In genomic region chr5:143066556-143067281, GRCh38 we compare ENCODE assay signal across 9 cellular contexts.
DNase-seq lines count a peak whose midpoint lies in the region; ATAC-seq and TF ChIP-seq lines count a peak whose summit lies in the region.
"Had no signal": no experiment of that assay in that cellular context is flagged by ENCODE, and none has a peak within 500 bp of the region (broad histone marks: within the 10 kb centered on the region; RNA-seq: fewer than 3 reads in every experiment).

No MANE protein-coding gene starts in this region.

- H3K27ac Mint-ChIP-seq in CD4-positive, alpha-beta T cell: no peak overlapping the region

- no peak overlapping the region for H2AFZ ChIP-seq in DND-41 (ENCODE audit: low read depth, low read length)

- H3K4me1 Mint-ChIP-seq in CD4-positive, alpha-beta T cell (ENCODE audit: low read depth): no peaks in the 10 kb centered on the region

- no peaks in the 10 kb centered on the region for H4K20me1 ChIP-seq in DND-41 (ENCODE audit: insufficient read depth, low read length)

- H3K9ac ChIP-seq in DND-41 (ENCODE audit: low read depth, low read length): no peak overlapping the region

- POLR2A ChIA-PET in CD4-positive, alpha-beta T cell (lab: Charles Lee): no interaction called here

- H3K4me3 ChIP-seq in DND-41 (ENCODE audit: low read depth in 1 of 2, low read length in 2 of 2): no peak overlapping the region
- no peak overlapping the region for H3K4me3 ChIP-seq in HL-60 (replicated peaks; ENCODE audit: insufficient read depth, low read length)
- H3K4me3 ChIP-seq: adrenal gland had no signal

- no peak for TF ChIP-seq CTCF in DND-41 (IDR thresholded peaks at IDR 0.05; ENCODE audit: borderline replicate concordance, extremely low read depth, low read length, poor library complexity, severe bottlenecking)
- TF ChIP-seq CTCF in HL-60 (IDR thresholded peaks at IDR 0.05; ENCODE audit: insufficient read depth, low read length): no peak
- no peak for TF ChIP-seq CTCF in CD4-positive, alpha-beta T cell (IDR thresholded peaks at IDR 0.05)

- no peaks in the 10 kb centered on the region for H3K27me3 ChIP-seq in DND-41 (ENCODE audit: insufficient read depth, low read length, poor library complexity)
- no peaks in the 10 kb centered on the region for H3K27me3 ChIP-seq in HL-60 (ENCODE audit: insufficient read depth, poor library complexity, severe bottlenecking)
- no peaks in the 10 kb centered on the region for H3K27me3 ChIP-seq in CD4-positive, alpha-beta T cell (ENCODE audit: control insufficient read depth, insufficient read depth, low read length)
- H3K27me3 ChIP-seq: adrenal gland had no signal

- DNase-seq in DND-41: peak; percentile 39
- DNase-seq in HL-60 (ENCODE audit: low read depth in 1 of 2, low spot score in 1 of 2): peak; percentile 48 to 62
- peak; percentile 71 for DNase-seq in cerebellar cortex (ENCODE audit: low spot score)
- DNase-seq in stimulated activated CD4-positive, alpha-beta T cell treated with anti-CD3 and anti-CD28 coated beads, Interleukin-4, amount 100 ng/mL, for 48 hours (ENCODE audit: low read depth in 2 of 2): peak; percentile 16 to 32
- DNase-seq in AG08396 (ENCODE audit: low spot score): no peak
- DNase-seq in CD4-positive, alpha-beta T cell: no peak
- DNase-seq in NK-92 treated with Interleukin-12 subunit alpha and Interleukin-12 subunit beta, amount 100 ng/mL, for 24 hours (lab: John Stamatoyannopoulos, UW): no peak

- peaks cover 4% of the 10 kb centered on the region; the same call in 1 of the 2 replicates for H3K36me3 ChIP-seq in DND-41 (ENCODE audit: insufficient read depth, low read length)
- H3K36me3 ChIP-seq: adrenal gland had no signal

- H3K79me2 ChIP-seq in DND-41 (ENCODE audit: insufficient read depth, low read length): no peaks in the 10 kb centered on the region

- intact Hi-C loops in CD4-positive, alpha-beta T cell (cut with DNase I, micrococcal nuclease): no loop called here

- H3K9me3 Mint-ChIP-seq in CD4-positive, alpha-beta T cell: peaks cover 2% of the 10 kb centered on the region

- CTCF ChIA-PET in CD4-positive, alpha-beta T cell (lab: Charles Lee): interaction anchor here (0.6 to 1.4 kb wide), 2 partner anchors 30 to 64 kb away, joined by 3 to 4 read pairs; no protein-coding TSS in a partner anchor

- no peaks in the 10 kb centered on the region for H3K9me3 ChIP-seq in DND-41 (ENCODE audit: insufficient read depth, low read length, severe bottlenecking)
- no peaks in the 10 kb centered on the region for H3K9me3 ChIP-seq in CD4-positive, alpha-beta T cell (ENCODE audit: control insufficient read depth, low read length)
- H3K9me3 ChIP-seq: adrenal gland had no signal

- H3K4me1 ChIP-seq in DND-41 (ENCODE audit: insufficient read depth, low read length): peaks cover 14% of the 10 kb centered on the region

- H3K4me3 Mint-ChIP-seq in CD4-positive, alpha-beta T cell: no peak overlapping the region

- H3K27me3 Mint-ChIP-seq in CD4-positive, alpha-beta T cell: no peaks in the 10 kb centered on the region

- peak overlapping the region; percentile 14; the same call in 1 of the 2 replicates for H3K27ac ChIP-seq in DND-41 (ENCODE audit: low read length)
- H3K27ac ChIP-seq in HL-60 (replicated peaks): no peak overlapping the region
- H3K27ac ChIP-seq in CD4-positive, alpha-beta T cell (ENCODE audit: low read depth, low read length): no peak overlapping the region

- H3K36me3 Mint-ChIP-seq in CD4-positive, alpha-beta T cell (ENCODE audit: low read depth): peaks cover 84% of the 10 kb centered on the region

- no peak overlapping the region for H3K4me2 ChIP-seq in DND-41 (ENCODE audit: insufficient read depth, low read length)

- ATAC-seq in DND-41 (ENCODE audit: insufficient read depth, low read depth) (peak; percentile 47), GM19463 (IDR thresholded peaks at IDR 0.05; ENCODE audit: unreplicated experiment) (peak; percentile 81)
- no peak for ATAC-seq in CD4-positive, alpha-beta T cell (ENCODE audit: poor library complexity)

Comparison
In these comparisons a context has a peak if more than half of its experiments do, and no peak if none do; other contexts are left out.
1. DNase-seq: peak in DND-41 (single experiment), HL-60 (2 of 2), cerebellar cortex (single experiment) and stimulated activated CD4-positive, alpha-beta T cell treated with anti-CD3 and anti-CD28 coated beads, Interleukin-4, amount 100 ng/mL, for 48 hours (2 of 2); none in AG08396 (single experiment), CD4-positive, alpha-beta T cell (0 of 10) and NK-92 treated with Interleukin-12 subunit alpha and Interleukin-12 subunit beta, amount 100 ng/mL, for 24 hours (single experiment).